8 cellular contexts compared by ENCODE assay signal in the genomic region with DNA sequence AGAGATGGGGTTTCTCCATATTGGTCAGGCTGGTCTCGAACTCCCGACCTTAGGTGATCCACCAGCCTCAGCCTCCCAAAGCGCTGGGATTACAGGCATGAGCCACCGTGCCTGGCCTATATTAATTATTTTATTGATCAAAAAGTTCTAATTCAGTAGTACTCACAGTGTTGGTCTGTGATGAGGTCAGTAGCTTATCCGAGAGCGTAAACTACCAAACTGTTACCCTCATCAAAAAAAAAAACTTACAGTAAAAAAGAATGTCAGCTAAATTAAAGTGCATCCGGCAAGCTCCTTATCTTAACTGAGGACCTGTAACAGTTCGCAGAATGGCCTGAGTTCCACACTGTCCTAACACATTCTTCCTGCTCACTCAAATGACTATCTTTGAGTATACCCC.
"Had no signal": no experiment of that assay in that cellular context is flagged by ENCODE, and none has a peak within 500 bp of the region (broad histone marks: within the 10 kb centered on the region; RNA-seq: fewer than 3 reads in every experiment).

No MANE protein-coding gene starts in this region.

- ATAC-seq: HepG2 had no signal

- DNase-seq: IMR-90, KBM-7, KG1 had no signal

- H3K36me3 Mint-ChIP-seq: IgD-negative memory B cell had no signal

- H3K27me3 Mint-ChIP-seq: IgD-negative memory B cell had no signal

- H3K4me1 Mint-ChIP-seq: IgD-negative memory B cell had no signal

- H3K27ac ChIP-seq: HL-60, KMS-11 had no signal

- H3K9me3 Mint-ChIP-seq: IgD-negative memory B cell had no signal

- H3K4me3 Mint-ChIP-seq: IgD-negative memory B cell had no signal

- H3K27ac Mint-ChIP-seq: IgD-negative memory B cell had no signal

- FAIRE-seq: HepG2, HTR-8/SVneo had no signal

- H3K9ac ChIP-seq: KMS-11 had no signal

- H3K4me2 ChIP-seq: KMS-11 had no signal
